In the genomic region with DNA sequence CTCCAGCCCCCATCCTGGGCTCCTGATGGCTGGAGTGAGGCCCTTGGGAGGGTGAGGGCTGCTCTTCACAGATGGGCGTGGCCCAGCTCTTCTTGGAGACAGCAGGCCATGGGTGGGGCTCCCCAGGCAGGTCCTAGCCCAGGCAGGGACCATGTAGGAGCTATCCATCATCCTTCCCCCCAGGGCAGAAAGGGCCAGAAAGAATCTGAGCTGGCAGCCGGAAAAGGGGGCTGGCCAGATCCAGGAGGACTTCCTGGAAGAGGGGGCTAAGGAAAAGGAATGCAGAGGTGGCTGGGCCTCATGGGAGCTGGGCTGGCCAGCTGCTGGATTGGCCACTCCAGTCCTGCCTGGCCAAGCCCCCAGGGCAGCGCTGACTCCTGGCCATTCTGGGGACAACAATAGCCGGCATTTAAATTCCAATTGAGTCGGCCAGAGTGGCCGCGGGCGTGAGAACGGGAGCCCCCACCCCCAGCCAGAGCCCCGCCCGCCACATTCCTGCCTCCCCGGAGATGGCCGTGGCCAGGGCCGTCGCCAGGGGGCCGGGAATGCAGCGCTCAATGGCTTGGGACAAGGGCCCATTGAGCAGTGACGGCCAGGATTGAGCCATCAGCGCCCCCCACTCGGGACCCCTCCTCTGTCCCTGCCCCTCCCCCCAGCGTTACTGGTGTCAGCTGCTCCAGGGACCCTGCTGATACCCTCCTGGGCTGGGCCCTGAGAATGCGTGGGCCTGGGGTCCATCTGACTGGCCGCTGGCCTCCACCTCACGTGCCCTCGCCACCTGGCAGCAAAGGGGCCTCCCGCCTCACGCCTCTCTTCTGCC, we compare ENCODE assay signal across 12 cellular contexts. TPM values are rescaled to one million over a fixed set of nuclear protein-coding genes. Genes with fewer than 3 reads are reported as not detected.
DNase-seq lines count a peak whose midpoint lies in the region; ATAC-seq, FAIRE-seq and TF ChIP-seq lines count a peak whose summit lies in the region.
"Had no signal": no experiment of that assay in that cellular context is flagged by ENCODE, and none has a peak within 500 bp of the region (broad histone marks: within the 10 kb centered on the region; RNA-seq: fewer than 3 reads in every experiment).

No MANE protein-coding gene starts in this region.

- in situ Hi-C loops in GM12878 (cut with MboI): no loop called here

- H3K4me1 ChIP-seq in GM12878 (ENCODE audit: control insufficient read depth, insufficient read depth, low read length): no peaks in the 10 kb centered on the region

- H3K9me3 Mint-ChIP-seq in type B pancreatic cell: no peaks in the 10 kb centered on the region

- DNase-seq in NCI-H82 (lab: John Stamatoyannopoulos, UW): peak; percentile 32
- no peak for DNase-seq in NCI-H82 treated with DMSO at 0.1 percent for 48 hours (lab: John Stamatoyannopoulos, UW; ENCODE audit: unreplicated experiment)
- DNase-seq in GM12878 (ENCODE audit: low read depth, low spot score): no peak
- DNase-seq in iPS-NIHi7 (ENCODE audit: extremely low spot score): peak; percentile 91
- DNase-seq in type B pancreatic cell (ENCODE audit: extremely low spot score, unreplicated experiment): no peak
- DNase-seq in left lobe of liver (ENCODE audit: low spot score): no peak
- no peak for DNase-seq in SIG-M5 treated with dmso at 0.1 percent for 504 hours (lab: John Stamatoyannopoulos, UW; ENCODE audit: unreplicated experiment)
- DNase-seq in MG63: no peak
- DNase-seq: ovary had no signal

- POLR2A ChIA-PET in GM12878 (lab: Charles Lee): interaction anchor here (0.6 kb wide), 1 partner anchor 95 kb away, joined by 5 read pairs; no protein-coding TSS in a partner anchor

- H3K9me3 ChIP-seq in GM12878 (replicated peaks; ENCODE audit: control insufficient read depth, insufficient read depth, low read length): no peaks in the 10 kb centered on the region
- H3K9me3 ChIP-seq in MG63: no peaks in the 10 kb centered on the region
- H3K9me3 ChIP-seq: ovary had no signal

- BruUV-seq in GM12878 (replicated peaks; lab: Mats Ljungman, UMichigan): no TSS peak

- H3K27ac ChIP-seq in GM12878 (ENCODE audit: control insufficient read depth, insufficient read depth): no peak overlapping the region
- H3K27ac ChIP-seq: HL-60, ovary, VCaP had no signal

- TF ChIP-seq EP300 in GM12878 (IDR thresholded peaks at IDR 0.05; ENCODE audit: borderline replicate concordance in 1 of 2, control insufficient read depth in 1 of 2, low read depth in 2 of 2, low read length in 2 of 2): no peak

- TF ChIP-seq CTCF in GM12878 (IDR thresholded peaks at IDR 0.05 in 2 of 3, conservative IDR thresholded peaks at IDR 0.05 in 1 of 3; ENCODE audit: control insufficient read depth in 2 of 3, extremely low read depth in 1 of 3, insufficient read depth in 1 of 3, low read depth in 3 of 3, low read length in 3 of 3): no peak
- peak; percentile 65 for TF ChIP-seq CTCF in type B pancreatic cell (conservative IDR thresholded peaks at IDR 0.05)

- no peaks in the 10 kb centered on the region for H3K27me3 Mint-ChIP-seq in type B pancreatic cell
- H3K27me3 Mint-ChIP-seq: activated naive CD8-positive, alpha-beta T cell had no signal

- TF ChIP-seq POLR2A in GM12878 (IDR thresholded peaks at IDR 0.05; ENCODE audit: low read depth, low read length): no peak

- H3K36me3 ChIP-seq in GM12878 (ENCODE audit: control insufficient read depth in 2 of 2, insufficient read depth in 2 of 2, low read length in 1 of 2) (no peaks in the 10 kb centered on the region), MG63 (no peaks in the 10 kb centered on the region)
- H3K36me3 ChIP-seq: ovary had no signal

- FAIRE-seq in GM12878 (lab: Jason Lieb, UNC): no peak

- no peak for TF ChIP-seq RAD21 in GM12878 (IDR thresholded peaks at IDR 0.05; ENCODE audit: insufficient read depth, low read depth, low read length)

- no peak overlapping the region for H3K4me2 ChIP-seq in GM12878 (ENCODE audit: control insufficient read depth, insufficient read depth)

- peak overlapping the region; percentile 34 for H3K4me3 Mint-ChIP-seq in type B pancreatic cell
- H3K4me3 Mint-ChIP-seq: activated naive CD8-positive, alpha-beta T cell had no signal

- H3K27me3 ChIP-seq in GM12878 (replicated peaks in 1 of 2; ENCODE audit: control insufficient read depth in 2 of 2, insufficient read depth in 2 of 2, low read length in 1 of 2) (no peaks in the 10 kb centered on the region; a peak in 2 of 4 replicates), MG63 (no peaks in the 10 kb centered on the region)
- H3K27me3 ChIP-seq: ovary had no signal

- H3K4me3 ChIP-seq in GM12878 (no peak overlapping the region), MG63 (no peak overlapping the region)
- H3K4me3 ChIP-seq: ovary had no signal

- intact Hi-C loops in GM12878 (cut with micrococcal nuclease; ENCODE audit: unreplicated experiment): no loop called here

- H3K36me3 Mint-ChIP-seq in type B pancreatic cell: no peaks in the 10 kb centered on the region
- H3K36me3 Mint-ChIP-seq: activated naive CD8-positive, alpha-beta T cell had no signal

- 46% methylated on average over 21 of the region's 27 CpGs for WGBS in GM12878 (ENCODE audit: insufficient coverage, insufficient replicate concordance, low lambda C conversion rate, missing lambda C conversion rate)

- H4K20me1 ChIP-seq in GM12878 (ENCODE audit: control insufficient read depth, insufficient read depth): no peaks in the 10 kb centered on the region

- RAD21 ChIA-PET in GM12878 (lab: Charles Lee; ENCODE audit: unreplicated experiment): no interaction called here

- peak overlapping the region; percentile 73 for H3K27ac Mint-ChIP-seq in type B pancreatic cell
- H3K27ac Mint-ChIP-seq: activated naive CD8-positive, alpha-beta T cell had no signal

- SMC1A ChIA-PET in GM12878 (lab: Charles Lee; ENCODE audit: uncharacterized antibody, unreplicated experiment): no interaction called here

- no peaks in the 10 kb centered on the region for H3K79me2 ChIP-seq in GM12878 (ENCODE audit: control insufficient read depth, insufficient read depth, low read length)

- no peaks in the 10 kb centered on the region for H3K4me1 Mint-ChIP-seq in type B pancreatic cell (ENCODE audit: unreplicated experiment)

- H3K9ac ChIP-seq in GM12878 (ENCODE audit: control insufficient read depth, insufficient read depth, low read length): no peak overlapping the region

- ATAC-seq in GM12878 (0 out of 3 replicates have a peak, but pooled peaks have one; percentile 10), left lobe of liver (no peak)

- CTCF ChIA-PET in GM12878 (lab: Yijun Ruan, JAX): interaction anchor here (0.5 to 0.9 kb wide), 3 partner anchors 10 to 55 kb away, joined by 3 read pairs; no protein-coding TSS in a partner anchor

- H2AFZ ChIP-seq in GM12878 (ENCODE audit: control insufficient read depth, low read depth, low read length): no peak overlapping the region

RNA-seq across cellular contexts. Expression of a gene that starts 15.1 kb away (rescaled TPM):
- total RNA-seq in GM12878 (2013; cell fraction: nucleolus; rRNA removed): not detected in 2 replicates
- total RNA-seq in GM12878 (2014; rRNA removed): 0.05 TPM in 1 of 2 replicates, not detected in the other
- total RNA-seq in GM12878 (2014; rRNA removed; fragmentation: Illumina TruSeq; extraction: Trizol): not detected in 2 replicates
- total RNA-seq in GM12878 (2021): 0.33 and 0.37 TPM in 2 replicates
- polyA plus RNA-seq in GM12878 (2011; ENCODE audit: low read depth): not detected
- polyA plus RNA-seq in GM12878 (2011; rRNA removed): 0.01 and 0.05 TPM in 2 replicates
- polyA plus RNA-seq in GM12878 (2011; cell fraction: cytosol; rRNA removed): 0.01 and 0.08 TPM in 2 replicates
- polyA plus RNA-seq in GM12878 (2011; cell fraction: nucleus; rRNA removed): 0.18 and 0.25 TPM in 2 replicates
- polyA plus RNA-seq in GM12878 (2012): 0.05 and 0.14 TPM in 2 replicates
- not detected in 2 replicates for polyA plus RNA-seq in GM12878 (2014; fragmentation: Illumina TruSeq; extraction: Trizol)
- not detected for polyA plus RNA-seq in GM12878 (2014; fragmentation: Nextera tagmentation; extraction: Ambion mirVana)
- 0.26 TPM in 1 of 2 replicates, not detected in the other for polyA plus RNA-seq in GM12878 (2014; rRNA removed)
- under 1 TPM in 1 of 2 experiments, not detected in 1; 0.11 TPM for polyA plus RNA-seq in GM12878 (2016; fragmentation: Nextera tagmentation; extraction: Ambion mirVana)
- polyA minus RNA-seq in GM12878 (2011; rRNA and poly(A)+ RNA removed): not detected in 2 replicates
- polyA minus RNA-seq in GM12878 (2011; cell fraction: cytosol; rRNA and poly(A)+ RNA removed): 1.2 TPM in 1 of 2 replicates, not detected in the other
- polyA minus RNA-seq in GM12878 (2011; cell fraction: nucleus; rRNA and poly(A)+ RNA removed): 0.96 TPM in 1 of 2 replicates, not detected in the other
- total RNA-seq in type B pancreatic cell (ENCODE audit: low replicate concordance): 44.3 and 63.9 TPM in 2 replicates
- 48.5 TPM for total RNA-seq in left lobe of liver
- 0.07 and 8.9 TPM in 2 replicates for total RNA-seq in MG63 (2014; rRNA removed; shearing (Covaris generic); ENCODE audit: low replicate concordance)

RNA-seq across cellular contexts. Expression of a gene that starts 56.7 kb away (rescaled TPM):
- 45.6 and 47.9 TPM in 2 replicates for total RNA-seq in GM12878 (2013; cell fraction: nucleolus; rRNA removed)
- total RNA-seq in GM12878 (2014; rRNA removed) (48.1 and 66.7 TPM in 2 replicates), GM12878 (2014; rRNA removed; fragmentation: Illumina TruSeq; extraction: Trizol) (44.5 and 48.6 TPM in 2 replicates), GM12878 (2021) (120 and 121 TPM in 2 replicates), type B pancreatic cell (ENCODE audit: low replicate concordance) (35.9 and 91.4 TPM in 2 replicates), left lobe of liver (4.5 TPM)
- 26.4 TPM for polyA plus RNA-seq in GM12878 (2011; ENCODE audit: low read depth)
- polyA plus RNA-seq in GM12878 (2011; rRNA removed) (29.0 and 39.7 TPM in 2 replicates), GM12878 (2014; fragmentation: Illumina TruSeq; extraction: Trizol) (77.1 and 99.7 TPM in 2 replicates), GM12878 (2014; fragmentation: Nextera tagmentation; extraction: Ambion mirVana) (1 to 10 TPM; 2.8 to 8.1 TPM), GM12878 (2014; rRNA removed) (79.9 and 99.2 TPM in 2 replicates), GM12878 (2016; fragmentation: Nextera tagmentation; extraction: Ambion mirVana) (100 to 1,000 TPM; 103 to 115 TPM)
- 48.5 and 50.4 TPM in 2 replicates for polyA plus RNA-seq in GM12878 (2011; cell fraction: cytosol; rRNA removed)
- polyA plus RNA-seq in GM12878 (2011; cell fraction: nucleus; rRNA removed): 145 and 206 TPM in 2 replicates
- polyA plus RNA-seq in GM12878 (2012): 58.5 and 64.0 TPM in 2 replicates
- 10.1 and 26.4 TPM in 2 replicates for polyA minus RNA-seq in GM12878 (2011; rRNA and poly(A)+ RNA removed)
- 17.0 and 25.1 TPM in 2 replicates for polyA minus RNA-seq in GM12878 (2011; cell fraction: cytosol; rRNA and poly(A)+ RNA removed)
- 17.8 and 34.8 TPM in 2 replicates for polyA minus RNA-seq in GM12878 (2011; cell fraction: nucleus; rRNA and poly(A)+ RNA removed)
- total RNA-seq in MG63 (2014; rRNA removed; shearing (Covaris generic); ENCODE audit: low replicate concordance): 67.1 and 72.9 TPM in 2 replicates

RNA-seq across cellular contexts. Expression of a gene that starts 56.9 kb away (rescaled TPM):
- total RNA-seq in GM12878 (2013; cell fraction: nucleolus; rRNA removed): 20.1 and 24.9 TPM in 2 replicates
- total RNA-seq in GM12878 (2014; rRNA removed) (18.4 and 20.9 TPM in 2 replicates), GM12878 (2014; rRNA removed; fragmentation: Illumina TruSeq; extraction: Trizol) (7.7 and 9.0 TPM in 2 replicates), GM12878 (2021) (19.3 and 20.4 TPM in 2 replicates), type B pancreatic cell (ENCODE audit: low replicate concordance) (38.5 and 41.0 TPM in 2 replicates), left lobe of liver (30.3 TPM)
- 3.5 TPM for polyA plus RNA-seq in GM12878 (2011; ENCODE audit: low read depth)
- polyA plus RNA-seq in GM12878 (2011; rRNA removed) (4.0 and 8.6 TPM in 2 replicates), GM12878 (2014; fragmentation: Illumina TruSeq; extraction: Trizol) (2.1 and 7.2 TPM in 2 replicates), GM12878 (2014; fragmentation: Nextera tagmentation; extraction: Ambion mirVana) (under 1 TPM; 0.19 to 0.46 TPM), GM12878 (2014; rRNA removed) (24.9 and 25.1 TPM in 2 replicates), GM12878 (2016; fragmentation: Nextera tagmentation; extraction: Ambion mirVana) (10 to 100 TPM; 17.3 to 23.2 TPM)
- polyA plus RNA-seq in GM12878 (2011; cell fraction: cytosol; rRNA removed): 15.0 and 28.3 TPM in 2 replicates
- 37.7 and 44.3 TPM in 2 replicates for polyA plus RNA-seq in GM12878 (2011; cell fraction: nucleus; rRNA removed)
- polyA plus RNA-seq in GM12878 (2012): 10.2 and 12.3 TPM in 2 replicates
- 6.2 and 15.6 TPM in 2 replicates for polyA minus RNA-seq in GM12878 (2011; rRNA and poly(A)+ RNA removed)
- 6.4 and 6.9 TPM in 2 replicates for polyA minus RNA-seq in GM12878 (2011; cell fraction: cytosol; rRNA and poly(A)+ RNA removed)
- 7.4 and 9.1 TPM in 2 replicates for polyA minus RNA-seq in GM12878 (2011; cell fraction: nucleus; rRNA and poly(A)+ RNA removed)
- 11.2 and 15.7 TPM in 2 replicates for total RNA-seq in MG63 (2014; rRNA removed; shearing (Covaris generic); ENCODE audit: low replicate concordance)

Comparison
In these comparisons a context has a peak if more than half of its experiments do, and no peak if none do; other contexts are left out.
1. DNase-seq: peak in NCI-H82 (single experiment) and iPS-NIHi7 (single experiment); none in NCI-H82 treated with DMSO at 0.1 percent for 48 hours (single experiment), GM12878 (single experiment), type B pancreatic cell (single experiment), left lobe of liver (single experiment), SIG-M5 treated with dmso at 0.1 percent for 504 hours (single experiment) and MG63 (single experiment).